In the genomic region with DNA sequence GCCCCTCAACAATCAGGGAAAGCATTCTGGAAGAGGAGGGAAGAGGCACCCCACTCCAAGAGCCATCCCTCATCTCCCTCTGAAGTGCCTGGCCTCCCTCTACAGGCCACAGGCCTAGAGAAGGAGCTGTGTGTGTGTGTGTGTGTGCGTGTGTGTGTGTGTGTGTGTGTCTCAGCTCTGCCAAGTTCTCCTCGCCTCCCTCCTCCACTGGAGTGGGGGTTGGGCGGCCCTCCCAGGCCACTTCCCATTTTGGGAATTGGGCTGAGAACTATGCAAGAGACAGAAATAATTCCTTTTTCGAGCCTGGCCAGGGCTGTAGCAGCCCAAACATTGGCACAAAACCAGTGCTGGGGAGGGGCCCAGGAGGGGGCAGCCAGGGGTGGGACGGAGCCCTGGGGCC, we compare ENCODE assay signal across 1 cellular context.
A peak's percentile ranks its signal among the peaks of the same experiment; 100 is the strongest.
TF ChIP-seq lines count a peak whose summit lies in the region.

No MANE protein-coding gene starts in this region.

TF ChIP-seq in HEK293, 187 proteins besides CTCF, POLR2A, EP300 and RAD21 (continued from another document):
- TF ChIP-seq, protein P1, sequence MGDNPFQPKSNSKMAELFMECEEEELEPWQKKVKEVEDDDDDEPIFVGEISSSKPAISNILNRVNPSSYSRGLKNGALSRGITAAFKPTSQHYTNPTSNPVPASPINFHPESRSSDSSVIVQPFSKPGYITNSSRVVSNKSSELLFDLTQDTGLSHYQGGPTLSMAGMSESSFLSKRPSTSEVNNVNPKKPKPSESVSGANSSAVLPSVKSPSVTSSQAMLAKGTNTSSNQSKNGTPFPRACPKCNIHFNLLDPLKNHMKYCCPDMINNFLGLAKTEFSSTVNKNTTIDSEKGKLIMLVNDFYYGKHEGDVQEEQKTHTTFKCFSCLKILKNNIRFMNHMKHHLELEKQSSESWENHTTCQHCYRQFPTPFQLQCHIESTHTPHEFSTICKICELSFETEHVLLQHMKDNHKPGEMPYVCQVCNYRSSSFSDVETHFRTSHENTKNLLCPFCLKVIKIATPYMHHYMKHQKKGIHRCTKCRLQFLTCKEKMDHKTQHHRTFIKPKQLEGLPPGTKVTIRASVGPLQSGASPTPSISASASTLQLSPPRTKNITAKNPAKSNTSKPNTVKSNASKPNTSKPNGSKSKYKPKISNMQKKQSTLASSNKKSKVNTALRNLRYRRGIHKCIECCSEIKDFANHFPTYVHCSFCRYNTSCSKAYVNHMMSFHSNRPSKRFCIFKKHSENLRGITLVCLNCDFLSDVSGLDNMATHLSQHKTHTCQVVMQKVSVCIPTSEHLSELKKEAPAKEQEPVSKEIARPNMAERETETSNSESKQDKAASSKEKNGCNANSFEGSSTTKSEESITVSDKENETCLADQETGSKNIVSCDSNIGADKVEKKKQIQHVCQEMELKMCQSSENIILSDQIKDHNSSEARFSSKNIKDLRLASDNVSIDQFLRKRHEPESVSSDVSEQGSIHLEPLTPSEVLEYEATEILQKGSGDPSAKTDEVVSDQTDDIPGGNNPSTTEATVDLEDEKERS (tag by site-specific recombination; IDR thresholded peaks at IDR 0.05), result no peak
- TF ChIP-seq, protein P2, sequence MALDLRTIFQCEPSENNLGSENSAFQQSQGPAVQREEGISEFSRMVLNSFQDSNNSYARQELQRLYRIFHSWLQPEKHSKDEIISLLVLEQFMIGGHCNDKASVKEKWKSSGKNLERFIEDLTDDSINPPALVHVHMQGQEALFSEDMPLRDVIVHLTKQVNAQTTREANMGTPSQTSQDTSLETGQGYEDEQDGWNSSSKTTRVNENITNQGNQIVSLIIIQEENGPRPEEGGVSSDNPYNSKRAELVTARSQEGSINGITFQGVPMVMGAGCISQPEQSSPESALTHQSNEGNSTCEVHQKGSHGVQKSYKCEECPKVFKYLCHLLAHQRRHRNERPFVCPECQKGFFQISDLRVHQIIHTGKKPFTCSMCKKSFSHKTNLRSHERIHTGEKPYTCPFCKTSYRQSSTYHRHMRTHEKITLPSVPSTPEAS (tag by site-specific recombination; IDR thresholded peaks at IDR 0.05), result peak; percentile 81
- TF ChIP-seq, protein P3, sequence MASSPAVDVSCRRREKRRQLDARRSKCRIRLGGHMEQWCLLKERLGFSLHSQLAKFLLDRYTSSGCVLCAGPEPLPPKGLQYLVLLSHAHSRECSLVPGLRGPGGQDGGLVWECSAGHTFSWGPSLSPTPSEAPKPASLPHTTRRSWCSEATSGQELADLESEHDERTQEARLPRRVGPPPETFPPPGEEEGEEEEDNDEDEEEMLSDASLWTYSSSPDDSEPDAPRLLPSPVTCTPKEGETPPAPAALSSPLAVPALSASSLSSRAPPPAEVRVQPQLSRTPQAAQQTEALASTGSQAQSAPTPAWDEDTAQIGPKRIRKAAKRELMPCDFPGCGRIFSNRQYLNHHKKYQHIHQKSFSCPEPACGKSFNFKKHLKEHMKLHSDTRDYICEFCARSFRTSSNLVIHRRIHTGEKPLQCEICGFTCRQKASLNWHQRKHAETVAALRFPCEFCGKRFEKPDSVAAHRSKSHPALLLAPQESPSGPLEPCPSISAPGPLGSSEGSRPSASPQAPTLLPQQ (tag by site-specific recombination; IDR thresholded peaks at IDR 0.05), result peak; percentile 50; the same call in 1 of the 2 replicates
